Comparison of ENCODE assay signal across 28 cellular contexts in the genomic region with DNA sequence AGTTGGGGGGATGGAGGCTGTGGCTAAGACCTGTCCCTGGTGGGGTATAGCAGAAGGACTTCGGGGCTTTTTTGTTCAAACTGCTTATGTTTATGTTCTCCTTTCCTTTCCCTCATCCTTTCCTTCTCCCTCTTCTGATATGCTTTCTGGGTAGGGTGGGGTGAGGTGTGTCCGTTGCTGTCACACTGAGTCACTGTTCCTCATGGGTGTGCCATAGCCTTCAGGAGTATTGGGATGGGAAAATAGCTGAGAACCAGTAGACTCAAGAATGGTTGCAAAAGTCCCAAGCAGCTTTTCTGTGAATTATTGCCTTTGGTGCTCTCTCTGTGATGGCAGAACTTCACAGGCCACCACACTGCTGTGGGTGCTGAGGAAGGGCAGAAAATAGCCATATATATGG. TPM values are rescaled to one million over a fixed set of nuclear protein-coding genes. Genes with fewer than 3 reads are reported as not detected.
A peak's percentile ranks its signal among the peaks of the same experiment; 100 is the strongest.
DNase-seq lines count a peak whose midpoint lies in the region; ATAC-seq and TF ChIP-seq lines count a peak whose summit lies in the region.
"Had no signal": no experiment of that assay in that cellular context is flagged by ENCODE, and none has a peak within 500 bp of the region (broad histone marks: within the 10 kb centered on the region; RNA-seq: fewer than 3 reads in every experiment).

No MANE protein-coding gene starts in this region.

- H3K4me1 Mint-ChIP-seq in activated naive CD8-positive, alpha-beta T cell treated with anti-CD3 and anti-CD28 coated beads, Interleukin-2, amount 50 U/mL, for 24 hours: no peaks in the 10 kb centered on the region
- peaks cover 6% of the 10 kb centered on the region in 2 donors for H3K4me1 Mint-ChIP-seq in natural killer cell
- H3K4me1 Mint-ChIP-seq: T-helper 17 cell had no signal

- H3K4me3 ChIP-seq in esophagus (ENCODE audit: low read depth in 1 of 2, low read length in 2 of 2): no peak overlapping the region
- H3K4me3 ChIP-seq in skin epidermis: no peak overlapping the region
- no peak overlapping the region for H3K4me3 ChIP-seq in brain microvascular endothelial cell (ENCODE audit: low read depth, low read length)
- H3K4me3 ChIP-seq in body of pancreas: no peak overlapping the region
- H3K4me3 ChIP-seq: BLaER1, coronary artery, Peyer's patch had no signal

- no peak overlapping the region for H3K4me3 Mint-ChIP-seq in activated naive CD8-positive, alpha-beta T cell treated with anti-CD3 and anti-CD28 coated beads, Interleukin-2, amount 50 U/mL, for 24 hours
- no peak overlapping the region for H3K4me3 Mint-ChIP-seq in natural killer cell
- H3K4me3 Mint-ChIP-seq: activated T-cell treated with anti-CD3 and anti-CD28 coated beads, Interleukin-2, amount 50 U/mL, for 4 hours; effector memory CD8-positive, alpha-beta T cell; IgD-negative memory B cell; T-helper 17 cell had no signal

- no peaks in the 10 kb centered on the region for H3K9me3 Mint-ChIP-seq in activated naive CD8-positive, alpha-beta T cell treated with anti-CD3 and anti-CD28 coated beads, Interleukin-2, amount 50 U/mL, for 24 hours
- no peaks in the 10 kb centered on the region for H3K9me3 Mint-ChIP-seq in natural killer cell
- H3K9me3 Mint-ChIP-seq: activated T-cell treated with anti-CD3 and anti-CD28 coated beads, Interleukin-2, amount 50 U/mL, for 4 hours; effector memory CD8-positive, alpha-beta T cell; IgD-negative memory B cell had no signal

- H3K27ac ChIP-seq in RWPE1 (no peak overlapping the region), esophagus (ENCODE audit: low read depth in 2 of 2, low read length in 1 of 2) (peak overlapping the region; percentile 81), skin epidermis (peak overlapping the region in 12 of 21 experiments; percentile 11 to 72 (median 34)), brain microvascular endothelial cell (no peak overlapping the region), body of pancreas (no peak overlapping the region)
- H3K27ac ChIP-seq: BLaER1, coronary artery, neutrophil, Peyer's patch had no signal

- CTCF ChIA-PET in RWPE1 (lab: Yijun Ruan, JAX): interaction anchor here (0.5 to 2.2 kb wide), 6 partner anchors 27 to 405 kb away, joined by 3 to 13 read pairs (median 4); no protein-coding TSS in a partner anchor

- peak; percentile 36 for DNase-seq in ELR (ENCODE audit: low read depth)
- DNase-seq in RWPE1 (ENCODE audit: low spot score): peak; percentile 77
- no peak for DNase-seq in activated naive CD8-positive, alpha-beta T cell treated with anti-CD3 and anti-CD28 coated beads, Interleukin-2, amount 50 U/mL, for 24 hours
- no peak for DNase-seq in natural killer cell
- DNase-seq in brain microvascular endothelial cell: no peak
- DNase-seq in body of pancreas: no peak
- DNase-seq: ACHN; activated CD4-positive, alpha-beta T cell treated with anti-CD3 and anti-CD28 coated beads for 48 hours; activated naive CD4-positive, alpha-beta T cell; activated T-cell treated with anti-CD3 and anti-CD28 coated beads, Interleukin-2, amount 50 U/mL, for 4 hours; Calu3; DND-41; effector memory CD8-positive, alpha-beta T cell; HCEC 1CT; kidney glomerular epithelial cell; MM.1S; NCI-H1436; NK-92 treated with Interleukin-12 subunit alpha and Interleukin-12 subunit beta, amount 100 ng/mL, for 24 hours; Peyer's patch; stimulated activated CD4-positive, alpha-beta T cell treated with anti-CD3 and anti-CD28 coated beads, Interleukin-2, amount 100 ng/mL, for 24 hours; substantia nigra; T-helper 17 cell had no signal

- intact Hi-C loops in natural killer cell (cut with micrococcal nuclease): no loop called here
- intact Hi-C loops in body of pancreas (cut with DNase I): no loop called here

- no peaks in the 10 kb centered on the region for H3K27me3 ChIP-seq in esophagus (ENCODE audit: control insufficient read depth in 1 of 2, insufficient read depth in 2 of 2, low read length in 2 of 2)
- no peaks in the 10 kb centered on the region for H3K27me3 ChIP-seq in brain microvascular endothelial cell (replicated peaks)
- H3K27me3 ChIP-seq in body of pancreas: no peaks in the 10 kb centered on the region
- H3K27me3 ChIP-seq: BLaER1, neutrophil, Peyer's patch had no signal

- H3K27ac Mint-ChIP-seq in activated naive CD8-positive, alpha-beta T cell treated with anti-CD3 and anti-CD28 coated beads, Interleukin-2, amount 50 U/mL, for 24 hours: no peak overlapping the region
- H3K27ac Mint-ChIP-seq in natural killer cell: no peak overlapping the region
- H3K27ac Mint-ChIP-seq: effector memory CD8-positive, alpha-beta T cell; IgD-negative memory B cell; T-helper 17 cell had no signal

- no peak for TF ChIP-seq CTCF in RWPE1 (conservative IDR thresholded peaks at IDR 0.05; ENCODE audit: low read depth)
- no peak for TF ChIP-seq CTCF in natural killer cell (IDR thresholded peaks at IDR 0.05)
- TF ChIP-seq CTCF in brain microvascular endothelial cell (IDR thresholded peaks at IDR 0.05; ENCODE audit: low read depth, low read length, missing control alignments): no peak
- TF ChIP-seq CTCF in body of pancreas (IDR thresholded peaks at IDR 0.05): no peak

- in situ Hi-C loops in brain microvascular endothelial cell (cut with HindIII; ENCODE audit: low pct_ligation_motif_present, low sequenced_read_pairs): no loop called here

- POLR2A ChIA-PET in RWPE1 (lab: Yijun Ruan, JAX; ENCODE audit: low non-redundant PET): interaction anchor here (0.5 kb wide), 1 partner anchor 51 kb away, joined by 3 read pairs; no protein-coding TSS in a partner anchor

- H3K36me3 Mint-ChIP-seq in activated naive CD8-positive, alpha-beta T cell treated with anti-CD3 and anti-CD28 coated beads, Interleukin-2, amount 50 U/mL, for 24 hours (ENCODE audit: low read depth): no peaks in the 10 kb centered on the region
- no peaks in the 10 kb centered on the region for H3K36me3 Mint-ChIP-seq in natural killer cell
- H3K36me3 Mint-ChIP-seq: IgD-negative memory B cell had no signal

- H3K36me3 ChIP-seq in esophagus (ENCODE audit: control insufficient read depth in 2 of 2, insufficient read depth in 2 of 2, low read length in 1 of 2): no peaks in the 10 kb centered on the region
- H3K36me3 ChIP-seq in brain microvascular endothelial cell (replicated peaks): no peaks in the 10 kb centered on the region
- H3K36me3 ChIP-seq in body of pancreas (replicated peaks in 1 of 2; ENCODE audit: insufficient read depth in 1 of 2, low read depth in 2 of 2): no peaks in the 10 kb centered on the region
- H3K36me3 ChIP-seq: BLaER1, neutrophil, Peyer's patch had no signal

- no peaks in the 10 kb centered on the region for H3K27me3 Mint-ChIP-seq in activated naive CD8-positive, alpha-beta T cell treated with anti-CD3 and anti-CD28 coated beads, Interleukin-2, amount 50 U/mL, for 24 hours
- peaks cover 0 to 8% of the 10 kb centered on the region in 2 donors for H3K27me3 Mint-ChIP-seq in natural killer cell (ENCODE audit: low read depth in 2 of 2)

- H3K4me1 ChIP-seq in esophagus (ENCODE audit: control insufficient read depth in 2 of 2, insufficient read depth in 2 of 2, low read length in 1 of 2) (peaks cover 3 to 5% of the 10 kb centered on the region in 2 donors), body of pancreas (peaks cover 64% of the 10 kb centered on the region)
- H3K4me1 ChIP-seq: BLaER1 had no signal

- 58 to 65% methylated on average over 2 of the region's 2 CpGs for WGBS in esophagus, 2 donors
- 83 to 92% methylated on average over 2 of the region's 2 CpGs for WGBS in body of pancreas, 2 donors

- no peak for ATAC-seq in activated naive CD8-positive, alpha-beta T cell treated with anti-CD3 and anti-CD28 coated beads, Interleukin-2, amount 50 U/mL, for 24 hours
- ATAC-seq in natural killer cell: no peak
- no peak for ATAC-seq in body of pancreas
- ATAC-seq: activated T-cell treated with anti-CD3 and anti-CD28 coated beads, Interleukin-2, amount 50 U/mL, for 4 hours; effector memory CD8-positive, alpha-beta T cell; T-helper 17 cell had no signal

- TF ChIP-seq POLR2A in body of pancreas (IDR thresholded peaks at IDR 0.05): no peak

- H3K9me3 ChIP-seq in esophagus (ENCODE audit: control insufficient read depth in 2 of 2, insufficient read depth in 1 of 2, low read depth in 1 of 2, low read length in 1 of 2) (no peaks in the 10 kb centered on the region), body of pancreas (no peaks in the 10 kb centered on the region)
- H3K9me3 ChIP-seq: BLaER1, neutrophil, Peyer's patch had no signal

RNA-seq across cellular contexts. Expression of a gene that starts 39.6 kb away (rescaled TPM):
- polyA plus RNA-seq in esophagus: 100 to 1,000 TPM; 154 to 245 TPM
- total RNA-seq in natural killer cell (1 to 10 TPM in 2 of 3 donors, not detected in 1; 1.2 TPM), body of pancreas (100 to 1,000 TPM in 1 of 2 donors, 10 to 100 TPM in 1; 33.3 to 101 TPM)
- total RNA-seq: T-helper 17 cell had no signal
- polyA plus RNA-seq: IgD-negative memory B cell had no signal

Comparison
In these comparisons a context has a peak if more than half of its experiments do, and no peak if none do; other contexts are left out.
1. DNase-seq: peak in ELR (single experiment) and RWPE1 (single experiment); none in activated naive CD8-positive, alpha-beta T cell treated with anti-CD3 and anti-CD28 coated beads, Interleukin-2, amount 50 U/mL, for 24 hours (single experiment), natural killer cell (single experiment), brain microvascular endothelial cell (single experiment) and body of pancreas (0 of 4).
2. H3K27ac ChIP-seq: peak in esophagus (2 of 2) and skin epidermis (12 of 21); none in RWPE1 (single experiment), brain microvascular endothelial cell (single experiment) and body of pancreas (0 of 4).
3. RNA of a gene that starts 39.6 kb away (total RNA-seq): 33.3 to 101 TPM in body of pancreas; 1.2 TPM in natural killer cell; every median in the first group is over 10 times any median in the second.